ENCODE assay signal across 1 cellular context in genomic region chr2:43045866-43046265, GRCh38.
TF ChIP-seq lines count a peak whose summit lies in the region.

No MANE protein-coding gene starts in this region.

TF ChIP-seq in K562, 482 proteins besides CTCF, POLR2A, EP300 and RAD21:
- TF ChIP-seq ZNF655 (CRISPR knock-in tag; IDR thresholded peaks at IDR 0.05) (no peak), STAT6 (CRISPR knock-in tag; IDR thresholded peaks at IDR 0.05) (no peak), CSDE1 (IDR thresholded peaks at IDR 0.05) (no peak), THAP7 (CRISPR knock-in tag; IDR thresholded peaks at IDR 0.05) (no peak), SP2 (IDR thresholded peaks at IDR 0.05; ENCODE audit: extremely low read depth, low read depth, low read length, poor library complexity, severe bottlenecking) (no peak), ZNF696 (CRISPR knock-in tag; conservative IDR thresholded peaks at IDR 0.05) (no peak), ILF3 (IDR thresholded peaks at IDR 0.05; ENCODE audit: borderline replicate concordance) (no peak), FOXM1 (IDR thresholded peaks at IDR 0.05; ENCODE audit: low read depth) (no peak), FOXM1 (CRISPR knock-in tag; IDR thresholded peaks at IDR 0.05; ENCODE audit: low read depth) (no peak), ELF1 (tag; IDR thresholded peaks at IDR 0.05) (no peak), HNRNPH1 (optimal IDR thresholded peaks at IDR 0.05; ENCODE audit: low read depth, low read length) (no peak)
